Comparison of ENCODE assay signal across 15 cellular contexts in genomic region chr1:88401283-88401682, GRCh38.
DNase-seq lines count a peak whose midpoint lies in the region; ATAC-seq, FAIRE-seq and TF ChIP-seq lines count a peak whose summit lies in the region.
"Had no signal": no experiment of that assay in that cellular context is flagged by ENCODE, and none has a peak within 500 bp of the region (broad histone marks: within the 10 kb centered on the region; RNA-seq: fewer than 3 reads in every experiment).

No MANE protein-coding gene starts in this region.

- ATAC-seq in GM19025 (IDR thresholded peaks at IDR 0.05; ENCODE audit: low read depth, unreplicated experiment) (peak; percentile 76), GM21737 (IDR thresholded peaks at IDR 0.05; ENCODE audit: unreplicated experiment) (peak; percentile 90), HG03135 (IDR thresholded peaks at IDR 0.05; ENCODE audit: unreplicated experiment) (peak; percentile 84), mucosa of descending colon (no peak), pancreas (no peak)
- ATAC-seq: foreskin keratinocyte had no signal

- H3K27me3 Mint-ChIP-seq in mesothelial cell of epicardium (ENCODE audit: low read depth) = no peaks in the 10 kb centered on the region
- H3K27me3 Mint-ChIP-seq: activated naive CD8-positive, alpha-beta T cell treated with anti-CD3 and anti-CD28 coated beads, Interleukin-2, amount 10 ng/mL, durations not matched to agents 7 days and 5 days had no signal

- no peaks in the 10 kb centered on the region for H3K27me3 ChIP-seq in pancreas
- H3K27me3 ChIP-seq: foreskin keratinocyte had no signal

- H3K4me1 ChIP-seq in mucosa of descending colon (ENCODE audit: low read depth) (no peaks in the 10 kb centered on the region), pancreas (no peaks in the 10 kb centered on the region)
- H3K4me1 ChIP-seq: foreskin keratinocyte had no signal

- POLR2A ChIA-PET in GM10248 (lab: Yijun Ruan, JAX) = interaction anchor here (0.7 kb wide), 1 partner anchor 98 kb away, joined by 3 read pairs; no protein-coding TSS in a partner anchor

- FAIRE-seq in pancreas (lab: Jason Lieb, UNC) = no peak

- WGBS in pancreas, 2 donors = 69 to 72% methylated on average over 1 of the region's 1 CpG

- H3K27ac Mint-ChIP-seq in mesothelial cell of epicardium = no peak overlapping the region
- H3K27ac Mint-ChIP-seq: activated naive CD8-positive, alpha-beta T cell treated with anti-CD3 and anti-CD28 coated beads, Interleukin-2, amount 10 ng/mL, durations not matched to agents 7 days and 5 days had no signal

- H3K27ac ChIP-seq in pancreas = no peak overlapping the region
- H3K27ac ChIP-seq: foreskin keratinocyte had no signal

- intact Hi-C loops in mucosa of descending colon (cut with DNase I, micrococcal nuclease) (no loop called here), pancreas (cut with DNase I) (no loop called here)

- CTCF ChIA-PET in GM10248 (lab: Yijun Ruan, JAX) = no interaction called here

- TF ChIP-seq CTCF in GM10248 (IDR thresholded peaks at IDR 0.05; ENCODE audit: control extremely low read depth, extremely low read depth, low read depth, missing control alignments) = no peak
- no peak for TF ChIP-seq CTCF in mucosa of descending colon (IDR thresholded peaks at IDR 0.05)
- TF ChIP-seq CTCF in mesothelial cell of epicardium (IDR thresholded peaks at IDR 0.05; ENCODE audit: unreplicated experiment) = no peak
- no peak for TF ChIP-seq CTCF in pancreas (IDR thresholded peaks at IDR 0.05)

- no peak overlapping the region for H3K4me3 Mint-ChIP-seq in mesothelial cell of epicardium
- H3K4me3 Mint-ChIP-seq: activated naive CD8-positive, alpha-beta T cell treated with anti-CD3 and anti-CD28 coated beads, Interleukin-2, amount 10 ng/mL, durations not matched to agents 7 days and 5 days; H9; neural crest cell had no signal

- no peaks in the 10 kb centered on the region for H3K4me1 Mint-ChIP-seq in mesothelial cell of epicardium
- H3K4me1 Mint-ChIP-seq: activated naive CD8-positive, alpha-beta T cell treated with anti-CD3 and anti-CD28 coated beads, Interleukin-2, amount 10 ng/mL, durations not matched to agents 7 days and 5 days; neural crest cell had no signal

- no peaks in the 10 kb centered on the region for H3K9me3 ChIP-seq in mucosa of descending colon
- H3K9me3 ChIP-seq in pancreas = no peaks in the 10 kb centered on the region

- H3K36me3 ChIP-seq in mucosa of descending colon (ENCODE audit: low read depth) (no peaks in the 10 kb centered on the region), pancreas (no peaks in the 10 kb centered on the region)

- no peaks in the 10 kb centered on the region for H3K36me3 Mint-ChIP-seq in mesothelial cell of epicardium
- H3K36me3 Mint-ChIP-seq: activated naive CD8-positive, alpha-beta T cell treated with anti-CD3 and anti-CD28 coated beads, Interleukin-2, amount 10 ng/mL, durations not matched to agents 7 days and 5 days had no signal

- H3K9me3 Mint-ChIP-seq in mesothelial cell of epicardium = no peaks in the 10 kb centered on the region
- H3K9me3 Mint-ChIP-seq: activated naive CD8-positive, alpha-beta T cell treated with anti-CD3 and anti-CD28 coated beads, Interleukin-2, amount 10 ng/mL, durations not matched to agents 7 days and 5 days; H9 had no signal

- H3K4me3 ChIP-seq in mucosa of descending colon (no peak overlapping the region), pancreas (no peak overlapping the region)

- peak; percentile 37 for DNase-seq in GM10248 (ENCODE audit: extremely low spot score)
- DNase-seq in G401 (ENCODE audit: low spot score) = no peak
- no peak for DNase-seq in mucosa of descending colon
- DNase-seq in mesothelial cell of epicardium (ENCODE audit: low spot score in 2 of 2, unreplicated experiment in 2 of 2) = no peak
- DNase-seq in pancreas = no peak
- DNase-seq: activated CD4-positive, alpha-beta T cell treated with anti-CD3 and anti-CD28 coated beads, Interleukin-2, amount 50 U/mL, for 4 hours; activated naive CD8-positive, alpha-beta T cell treated with anti-CD3 and anti-CD28 coated beads, Interleukin-2, amount 10 ng/mL, durations not matched to agents 7 days and 5 days; foreskin keratinocyte; H9; NCI-H526 treated with DMSO at 0.1 percent for 48 hours; stimulated activated CD4-positive, alpha-beta T cell treated with anti-CD3 and anti-CD28 coated beads, Interleukin-12 subunit alpha, Interleukin-12 subunit beta, amount 100 ng/mL, for 4 hours had no signal

- in situ Hi-C loops in G401 (cut with HindIII; ENCODE audit: low sequenced_read_pairs) = no loop called here

Comparison
In these comparisons a context has a peak if more than half of its experiments do, and no peak if none do; other contexts are left out.
1. ATAC-seq: peak in GM19025 (single experiment), GM21737 (single experiment) and HG03135 (single experiment); none in mucosa of descending colon (single experiment) and pancreas (0 of 4).